In genomic region chr13:35474551-35474950, GRCh38 we compare ENCODE assay signal across 9 cellular contexts. TPM values are rescaled to one million over a fixed set of nuclear protein-coding genes. Genes with fewer than 3 reads are reported as not detected.
A peak's percentile ranks its signal among the peaks of the same experiment; 100 is the strongest.
DNase-seq lines count a peak whose midpoint lies in the region; ATAC-seq and TF ChIP-seq lines count a peak whose summit lies in the region.
"Had no signal": no experiment of that assay in that cellular context is flagged by ENCODE, and none has a peak within 500 bp of the region (broad histone marks: within the 10 kb centered on the region; RNA-seq: fewer than 3 reads in every experiment).

No MANE protein-coding gene starts in this region.

- H3K4me1 ChIP-seq in HUES48 (ENCODE audit: control insufficient read depth, insufficient read depth, low read length) (peaks cover 71% of the 10 kb centered on the region), neuron (ENCODE audit: insufficient read depth, low read length) (peaks cover 30% of the 10 kb centered on the region)

- no peaks in the 10 kb centered on the region for H3K9me3 ChIP-seq in HUES48 (ENCODE audit: control insufficient read depth, insufficient read depth, low read length)
- no peaks in the 10 kb centered on the region for H3K9me3 ChIP-seq in neuron (ENCODE audit: low read length)

- H3K4me3 ChIP-seq in HUES48 (ENCODE audit: low read depth, low read length) (peak overlapping the region; percentile 65), coronary artery (peak overlapping the region; percentile 74), neuron (ENCODE audit: low read length) (peak overlapping the region; percentile 71)

- H3K36me3 ChIP-seq in HUES48 (ENCODE audit: control insufficient read depth, insufficient read depth, low read length) (no peaks in the 10 kb centered on the region), neuron (ENCODE audit: insufficient read depth, low read length) (no peaks in the 10 kb centered on the region)

- no peak overlapping the region for H3K9ac ChIP-seq in HUES48 (ENCODE audit: low read depth, low read length)

- peaks cover 100% of the 10 kb centered on the region for H3K27me3 ChIP-seq in HUES48 (ENCODE audit: control insufficient read depth, insufficient read depth, low read length)
- H3K27me3 ChIP-seq in neuron (ENCODE audit: insufficient read depth, low read length), result peaks cover 13% of the 10 kb centered on the region

- DNase-seq in AG20443 (ENCODE audit: low spot score), result peak; percentile 17
- DNase-seq in coronary artery (ENCODE audit: low spot score), result no peak
- no peak for DNase-seq in ureter (ENCODE audit: low spot score)
- DNase-seq in HuH-7.5 (ENCODE audit: low spot score), result no peak
- DNase-seq: DMS79 had no signal

- H2AFZ ChIP-seq in neuron (ENCODE audit: low read depth, low read length), result peak overlapping the region; percentile 5

- TF ChIP-seq CTCF in coronary artery (IDR thresholded peaks at IDR 0.05), result no peak

- ATAC-seq in GM21717 (IDR thresholded peaks at IDR 0.05; ENCODE audit: unreplicated experiment) (no peak), GM21528 (IDR thresholded peaks at IDR 0.05; ENCODE audit: low FRiP score, unreplicated experiment) (no peak)

- H3K27ac ChIP-seq in HUES48 (ENCODE audit: low read depth, low read length) (no peak overlapping the region), coronary artery (no peak overlapping the region)

RNA-seq across cellular contexts. Expression of gene MAB21L1, which starts 1.9 kb away (rescaled TPM):
- 0.36 TPM for total RNA-seq in ureter
